In the genomic region with DNA sequence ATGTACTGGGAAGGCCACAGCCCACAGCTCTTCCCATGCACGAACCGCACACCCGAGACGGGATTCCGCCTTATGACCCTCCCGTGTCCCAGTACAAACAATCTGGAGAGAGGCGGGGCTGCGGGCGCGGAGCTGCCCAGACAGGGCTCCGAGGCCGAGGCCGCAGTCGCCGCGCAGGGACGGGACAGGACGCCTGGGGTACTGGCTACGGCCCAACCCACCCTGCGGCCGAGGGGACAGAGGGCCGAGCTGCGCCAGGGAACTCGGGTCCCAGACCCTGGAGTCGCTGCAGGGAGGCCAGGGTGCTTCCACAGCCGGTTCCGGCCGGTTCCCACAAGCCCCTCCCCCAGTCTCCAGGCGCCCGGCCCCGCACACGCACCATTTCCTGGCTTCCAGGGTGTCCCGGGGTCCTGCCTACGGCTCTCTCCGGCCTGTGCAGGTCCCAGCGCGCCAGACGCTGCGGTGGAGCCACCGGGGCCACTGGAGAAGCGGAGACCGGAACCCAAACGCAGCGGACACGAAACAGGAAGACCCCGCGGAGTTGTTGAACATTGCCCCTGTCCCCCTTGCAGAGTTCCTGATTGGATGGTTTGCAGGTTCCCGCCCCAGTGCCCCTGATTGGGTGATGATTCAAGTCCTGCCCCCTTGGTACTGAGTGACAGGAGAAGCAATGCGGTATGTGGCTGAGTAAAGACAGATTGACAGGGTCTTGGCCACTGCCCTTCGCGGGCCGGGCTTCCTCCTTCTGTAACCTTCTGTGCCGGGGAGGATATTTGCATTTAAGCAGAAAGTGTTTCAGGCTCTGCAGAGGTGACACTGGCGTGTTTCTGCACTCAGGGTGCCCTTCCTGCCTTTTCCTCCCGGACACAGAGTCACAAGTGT, we compare ENCODE assay signal across 8 cellular contexts. TPM values are rescaled to one million over a fixed set of nuclear protein-coding genes. Genes with fewer than 3 reads are reported as not detected.
DNase-seq lines count a peak whose midpoint lies in the region; ATAC-seq and TF ChIP-seq lines count a peak whose summit lies in the region.

Gene ZNF564 (minus strand): TSS at position 532 of the 882 bp plus-strand sequence. CDS start 150 bp downstream, at position 382.

- peak within 1 kb of the TSS; percentile 94 for H3K4me3 ChIP-seq in GM12864 (ENCODE audit: low read depth, low read length)
- H3K4me3 ChIP-seq in trophoblast cell (ENCODE audit: low read depth, low read length): peak within 1 kb of the TSS; percentile 88
- peak within 1 kb of the TSS; percentile 71 to 98 (median 86) for H3K4me3 ChIP-seq in transverse colon

- H2BK12ac ChIP-seq in trophoblast cell (ENCODE audit: low read length): peak within 1 kb of the TSS; percentile 23

- peak within 1 kb of the TSS; percentile 99 for H3K18ac ChIP-seq in trophoblast cell (ENCODE audit: low read length)

- no peak within 1 kb of the TSS for H3K23ac ChIP-seq in trophoblast cell (ENCODE audit: low read length)

- no CpG with 5 or more reads among the region's 55 CpGs for WGBS in trophoblast cell (ENCODE audit: extremely low coverage, insufficient coverage, insufficient read length)
- WGBS in transverse colon (ENCODE audit: low coverage in 1 of 2), 2 donors: 0 to 1% methylated on average over 4 to 32 of the region's 55 CpGs

- H3K36me3 ChIP-seq in trophoblast cell (ENCODE audit: control insufficient read depth in 1 of 2, insufficient read depth in 2 of 2, low read length in 2 of 2) (peaks cover 2 to 6% of the 10 kb centered on the region in 2 experiments), transverse colon (peaks cover 0 to 18% (median 0%) of the 10 kb centered on the region in 4 donors)

- H3K36me3 Mint-ChIP-seq in activated naive CD8-positive, alpha-beta T cell treated with anti-CD3 and anti-CD28 coated beads, Interleukin-2, amount 50 U/mL, for 24 hours (ENCODE audit: low read depth): peaks cover 17% of the 10 kb centered on the region

- H3K9me3 ChIP-seq in trophoblast cell (ENCODE audit: insufficient read depth, low read depth, low read length): no peaks in the 10 kb centered on the region
- H3K9me3 ChIP-seq in transverse colon: no peaks in the 10 kb centered on the region

- DNase-seq in GM12864 (ENCODE audit: low read depth) (peak; percentile 100), NCI-H1417 (lab: John Stamatoyannopoulos, UW) (peak; percentile 88 to 100 (median 99)), SW 1271 (lab: John Stamatoyannopoulos, UW) (peak; percentile 96 to 99), cardiac septum (ENCODE audit: low spot score) (peak; percentile 98), trophoblast cell (peak; percentile 93 to 95), transverse colon (peak; percentile 96)
- DNase-seq in activated naive CD8-positive, alpha-beta T cell treated with anti-CD3 and anti-CD28 coated beads, Interleukin-2, amount 50 U/mL, for 24 hours: peak; percentile 89

- H3K79me1 ChIP-seq in trophoblast cell (ENCODE audit: low read length): peaks cover 6% of the 10 kb centered on the region

- H3K9me3 Mint-ChIP-seq in activated naive CD8-positive, alpha-beta T cell treated with anti-CD3 and anti-CD28 coated beads, Interleukin-2, amount 50 U/mL, for 24 hours: no peaks in the 10 kb centered on the region

- peak within 1 kb of the TSS; percentile 66 for H2AK5ac ChIP-seq in trophoblast cell (ENCODE audit: low read length)

- H4K91ac ChIP-seq in trophoblast cell (ENCODE audit: low read depth, low read length): peak within 1 kb of the TSS; percentile 97

- ATAC-seq in HG02759 (IDR thresholded peaks at IDR 0.05; ENCODE audit: unreplicated experiment): peak; percentile 96
- peak; percentile 100 for ATAC-seq in activated naive CD8-positive, alpha-beta T cell treated with anti-CD3 and anti-CD28 coated beads, Interleukin-2, amount 50 U/mL, for 24 hours

- intact Hi-C loops in cardiac septum (cut with DNase I): loop anchor here (2.0 to 5.0 kb wide), 2 partner anchors 54 to 60 kb away; partner anchors contain the start of genes ZNF490 and ZNF791
- intact Hi-C loops in transverse colon (cut with DNase I; ENCODE audit: low total_unique reads): loop anchor here (5.0 kb wide), 1 partner anchor 1384 kb away; no protein-coding TSS in a partner anchor

- H3K9ac ChIP-seq in trophoblast cell (ENCODE audit: low read length): peak within 1 kb of the TSS; percentile 92

- H2AFZ ChIP-seq in trophoblast cell (ENCODE audit: insufficient read depth, low read length, poor library complexity): peak within 1 kb of the TSS; percentile 92

- H2BK5ac ChIP-seq in trophoblast cell (ENCODE audit: low read depth, low read length, poor library complexity): peak within 1 kb of the TSS; percentile 89

- peak within 1 kb of the TSS; percentile 95 for H2BK120ac ChIP-seq in trophoblast cell (ENCODE audit: insufficient read depth, low read length, poor library complexity)

- H3K14ac ChIP-seq in trophoblast cell (ENCODE audit: low read length): peak within 1 kb of the TSS; percentile 98

- peak within 1 kb of the TSS; percentile 90 for H3K4ac ChIP-seq in trophoblast cell (ENCODE audit: low read depth, low read length)

- H3K4me2 ChIP-seq in trophoblast cell (ENCODE audit: low read length): peak within 1 kb of the TSS; percentile 76

- peak within 1 kb of the TSS; percentile 99 for H4K8ac ChIP-seq in trophoblast cell (ENCODE audit: low read depth, low read length)

- peak within 1 kb of the TSS; percentile 96 for H3K27ac Mint-ChIP-seq in activated naive CD8-positive, alpha-beta T cell treated with anti-CD3 and anti-CD28 coated beads, Interleukin-2, amount 50 U/mL, for 24 hours

- peaks cover 10 to 11% of the 10 kb centered on the region in 2 experiments for H3K4me1 ChIP-seq in trophoblast cell (ENCODE audit: control insufficient read depth in 1 of 2, insufficient read depth in 2 of 2, low read length in 2 of 2)
- H3K4me1 ChIP-seq in transverse colon: peaks cover 13 to 35% (median 22%) of the 10 kb centered on the region in 4 donors

- peaks cover 42% of the 10 kb centered on the region for H3K4me1 Mint-ChIP-seq in activated naive CD8-positive, alpha-beta T cell treated with anti-CD3 and anti-CD28 coated beads, Interleukin-2, amount 50 U/mL, for 24 hours

- TF ChIP-seq EP300 in transverse colon (IDR thresholded peaks at IDR 0.05; ENCODE audit: low read depth): no peak

- peak within 1 kb of the TSS; percentile 99 for H3K4me3 Mint-ChIP-seq in activated naive CD8-positive, alpha-beta T cell treated with anti-CD3 and anti-CD28 coated beads, Interleukin-2, amount 50 U/mL, for 24 hours

- in situ Hi-C loops in transverse colon (cut with MboI; ENCODE audit: low pct_ligation_motif_present in 1 of 4, low pct_unique_long_range_greater_than_20kb in 1 of 4, low sequenced_read_pairs in 3 of 4): no loop called here

- peaks cover 12% of the 10 kb centered on the region for H3K79me2 ChIP-seq in trophoblast cell (ENCODE audit: control insufficient read depth, insufficient read depth, low read length, poor library complexity)

- peaks cover 2% of the 10 kb centered on the region for H3K27me3 Mint-ChIP-seq in activated naive CD8-positive, alpha-beta T cell treated with anti-CD3 and anti-CD28 coated beads, Interleukin-2, amount 50 U/mL, for 24 hours

- H3K27me3 ChIP-seq in trophoblast cell (ENCODE audit: insufficient read depth, low read length) (no peaks in the 10 kb centered on the region), transverse colon (no peaks in the 10 kb centered on the region)

- H3K27ac ChIP-seq in trophoblast cell (ENCODE audit: low read depth, low read length): peak within 1 kb of the TSS; percentile 99
- H3K27ac ChIP-seq in transverse colon: peak within 1 kb of the TSS; percentile 91 to 99 (median 98)

- peak; percentile 93 for TF ChIP-seq POLR2A in transverse colon (IDR thresholded peaks at IDR 0.05)

- no peak for TF ChIP-seq CTCF in GM12864 (IDR thresholded peaks at IDR 0.05; ENCODE audit: low read depth, low read length, missing control alignments)
- TF ChIP-seq CTCF in transverse colon (IDR thresholded peaks at IDR 0.05): no peak

- H4K12ac ChIP-seq in trophoblast cell (ENCODE audit: low read depth, low read length): peak within 1 kb of the TSS; percentile 91

RNA-seq across cellular contexts. Expression of gene ZNF564, which starts in this region (rescaled TPM):
- total RNA-seq in cardiac septum (9.3 TPM), transverse colon (10 to 100 TPM; 16.4 to 25.6 (median 19.6) TPM)
- polyA plus RNA-seq in trophoblast cell (2013): 3.9 and 4.0 TPM in 2 replicates

Comparison
In these comparisons a context has a peak if more than half of its experiments do, and no peak if none do; other contexts are left out.
1. Peak in every context shown above with its lines: DNase-seq, ATAC-seq, H3K4me3 ChIP-seq and H3K27ac ChIP-seq.